11 cellular contexts compared by ENCODE assay signal in the genomic region with DNA sequence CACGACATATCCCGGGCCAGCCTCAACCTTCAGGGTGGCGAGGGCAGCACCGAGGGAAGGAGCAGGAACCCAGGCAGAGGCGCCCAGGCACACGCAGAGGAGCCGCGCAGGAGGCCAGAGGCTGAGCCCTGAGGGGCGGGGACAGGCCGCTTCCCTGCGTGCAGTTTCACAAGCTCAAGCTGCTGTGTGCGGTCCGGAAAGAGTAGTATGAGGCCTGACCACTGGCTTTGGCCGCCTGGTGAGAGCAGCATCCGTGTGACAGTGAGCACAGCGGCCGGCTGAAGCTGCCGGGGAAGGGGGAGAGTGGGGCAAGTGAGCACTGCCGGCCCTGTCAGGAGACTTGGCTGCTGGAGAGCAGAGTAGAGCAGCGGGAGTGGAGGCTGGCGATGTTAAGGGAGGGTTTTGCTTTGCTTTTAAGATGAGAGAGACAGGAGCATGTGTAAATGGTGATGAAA. TPM values are rescaled to one million over a fixed set of nuclear protein-coding genes. Genes with fewer than 3 reads are reported as not detected.
DNase-seq lines count a peak whose midpoint lies in the region; ATAC-seq and TF ChIP-seq lines count a peak whose summit lies in the region.
"Had no signal": no experiment of that assay in that cellular context is flagged by ENCODE, and none has a peak within 500 bp of the region (broad histone marks: within the 10 kb centered on the region; RNA-seq: fewer than 3 reads in every experiment).

No MANE protein-coding gene starts in this region.

- H3K36me3 ChIP-seq in ovary, result no peaks in the 10 kb centered on the region

- 29 to 63% (median 60%) methylated on average over 21 of the region's 21 CpGs for WGBS in ovary, 3 donors

- no peak overlapping the region for H3K4me3 ChIP-seq in ovary

- H3K27ac ChIP-seq in ovary, result peak overlapping the region in 1 of 2 donors; percentile 60

- no peak for TF ChIP-seq CTCF in GM10248 (IDR thresholded peaks at IDR 0.05; ENCODE audit: control extremely low read depth, extremely low read depth, low read depth, missing control alignments)
- no peak for TF ChIP-seq CTCF in ovary (IDR thresholded peaks at IDR 0.05)

- H3K9me3 ChIP-seq in ovary, result no peaks in the 10 kb centered on the region

- intact Hi-C loops in ovary (cut with DNase I), result no loop called here

- CTCF ChIA-PET in GM10248 (lab: Yijun Ruan, JAX), result interaction anchor here (1.3 to 12.2 kb wide), 4 partner anchors 11 to 180 kb away, joined by 3 to 195 read pairs (median 5); no protein-coding TSS in a partner anchor

- POLR2A ChIA-PET in GM10248 (lab: Yijun Ruan, JAX), result no interaction called here

- no peaks in the 10 kb centered on the region for H3K27me3 ChIP-seq in ovary

- no peak for TF ChIP-seq EP300 in ovary (IDR thresholded peaks at IDR 0.05)

- TF ChIP-seq POLR2A in ovary (IDR thresholded peaks at IDR 0.05), result no peak

- peaks cover 6% of the 10 kb centered on the region for H3K4me1 ChIP-seq in ovary (ENCODE audit: insufficient read depth)

- DNase-seq in GM10248 (ENCODE audit: extremely low spot score) (peak; percentile 76), LHCN-M2 (ENCODE audit: low read depth) (peak; percentile 33), fibroblast of gingiva (ENCODE audit: low read depth) (peak; percentile 32), ovary (peak in 4 of 5 donors; percentile 50 to 66 (median 58)), NCI-H226 (no peak), OCI-M2 (lab: John Stamatoyannopoulos, UW; ENCODE audit: unreplicated experiment) (no peak)
- DNase-seq: H7, NCI-H1105 treated with DMSO at 0.1 percent for 48 hours had no signal

- ATAC-seq in HG02981 (IDR thresholded peaks at IDR 0.05; ENCODE audit: unreplicated experiment) (no peak), GM18873 (IDR thresholded peaks at IDR 0.05; ENCODE audit: low FRiP score, unreplicated experiment) (no peak)

RNA-seq across cellular contexts. Expression of gene ZDHHC19, which starts 8.7 kb away (rescaled TPM):
- total RNA-seq in LHCN-M2 (2014; rRNA removed), result not detected in 2 replicates
- not detected for polyA plus RNA-seq in LHCN-M2 (2012)
- 1 to 10 TPM in 6 of 7 donors, under 1 TPM in 1; 0.24 to 9.3 (median 3.8) TPM for total RNA-seq in ovary
- 1 to 10 TPM; 4.7 to 4.9 TPM for polyA plus RNA-seq in ovary
- total RNA-seq: bronchial epithelial cell, H7 had no signal

RNA-seq across cellular contexts. Expression of gene SLC51A, which starts 13.8 kb away (rescaled TPM):
- not detected in 2 replicates for total RNA-seq in LHCN-M2 (2014; rRNA removed)
- polyA plus RNA-seq in LHCN-M2 (2012), result 4.0 TPM
- 10 to 100 TPM in 3 of 7 donors, 1 to 10 TPM in 4; 2.6 to 14.2 (median 9.0) TPM for total RNA-seq in ovary
- polyA plus RNA-seq in ovary, result 10 to 100 TPM in 1 of 2 donors, 1 to 10 TPM in 1; 7.3 to 10.5 TPM
- total RNA-seq: bronchial epithelial cell had no signal

Comparison
In these comparisons a context has a peak if more than half of its experiments do, and no peak if none do; other contexts are left out.
1. DNase-seq: peak in GM10248 (single experiment), LHCN-M2 (single experiment), fibroblast of gingiva (single experiment) and ovary (4 of 5); none in NCI-H226 (single experiment) and OCI-M2 (single experiment).